Comparison of ENCODE assay signal across 1 cellular context in genomic region chr1:1454286-1455056, GRCh38.
TF ChIP-seq lines count a peak whose summit lies in the region.

No MANE protein-coding gene starts in this region.

TF ChIP-seq in HEK293, 187 proteins besides CTCF, POLR2A, EP300 and RAD21:
- 0 out of 2 replicates have a peak, but pooled peaks have one; percentile 22 for TF ChIP-seq ZIC2 (tag by site-specific recombination; IDR thresholded peaks at IDR 0.05)
